In the genomic region with DNA sequence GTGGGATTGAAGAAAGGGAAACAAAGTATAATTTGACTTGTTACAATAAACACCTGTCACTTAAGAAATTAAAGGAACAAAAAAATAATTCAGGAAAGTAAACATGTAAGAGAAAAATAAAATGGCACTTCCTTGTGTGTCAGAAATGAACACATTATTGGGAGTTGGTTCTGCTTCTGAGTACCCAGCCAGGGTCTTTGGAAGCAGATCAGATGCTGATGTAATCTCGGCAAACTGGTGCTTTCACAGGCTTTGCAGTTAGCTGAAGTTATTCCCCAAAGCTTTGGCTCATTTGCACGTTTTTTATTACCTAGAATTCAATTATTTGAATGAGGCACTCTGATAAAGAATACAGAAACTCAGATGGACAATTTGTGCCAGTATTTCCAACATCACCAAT, we compare ENCODE assay signal across 23 cellular contexts. TPM values are rescaled to one million over a fixed set of nuclear protein-coding genes. Genes with fewer than 3 reads are reported as not detected.
"Had no signal": no experiment of that assay in that cellular context is flagged by ENCODE, and none has a peak within 500 bp of the region (broad histone marks: within the 10 kb centered on the region; RNA-seq: fewer than 3 reads in every experiment).

No MANE protein-coding gene starts in this region.

- H3K27ac ChIP-seq: breast epithelium, gastroesophageal sphincter, heart left ventricle, ovary, right lobe of liver, testis had no signal

- H3K9me3 Mint-ChIP-seq: type B pancreatic cell had no signal

- H3K4me1 Mint-ChIP-seq: activated B cell treated with CpG ODN at 0.5 μM for 24 hours; activated naive CD4-positive, alpha-beta T cell treated with anti-CD3 and anti-CD28 coated beads, Interleukin-2, amount 10 ng/mL, durations not matched to agents 7 days and 5 days; activated naive CD8-positive, alpha-beta T cell treated with anti-CD3 and anti-CD28 coated beads, Interleukin-2, amount 50 U/mL, for 24 hours; natural killer cell; stimulated activated effector memory CD8-positive, alpha-beta T cell treated with anti-CD3 and anti-CD28 coated beads, Interleukin-12 subunit alpha, Interleukin-12 subunit beta, amount 100 ng/mL, for 72 hours had no signal

- H3K27ac Mint-ChIP-seq: activated B cell treated with CpG ODN at 0.5 μM for 24 hours; activated CD8-positive, alpha-beta T cell treated with anti-CD3 and anti-CD28 coated beads, Interleukin-2, amount 10 ng/mL, durations not matched to agents 7 days and 5 days; activated naive CD4-positive, alpha-beta T cell treated with anti-CD3 and anti-CD28 coated beads, Interleukin-2, amount 10 ng/mL, durations not matched to agents 7 days and 5 days; activated naive CD8-positive, alpha-beta T cell treated with anti-CD3 and anti-CD28 coated beads, Interleukin-2, amount 50 U/mL, for 24 hours; activated T-cell treated with anti-CD3 and anti-CD28 coated beads, Interleukin-2, amount 50 U/mL, for 24 hours; natural killer cell; stimulated activated effector memory CD8-positive, alpha-beta T cell treated with anti-CD3 and anti-CD28 coated beads, Interleukin-12 subunit alpha, Interleukin-12 subunit beta, amount 100 ng/mL, for 72 hours; type B pancreatic cell had no signal

- H3K4me3 Mint-ChIP-seq: activated B cell treated with CpG ODN at 0.5 μM for 24 hours; activated CD8-positive, alpha-beta T cell treated with anti-CD3 and anti-CD28 coated beads, Interleukin-2, amount 10 ng/mL, durations not matched to agents 7 days and 5 days; activated naive CD4-positive, alpha-beta T cell treated with anti-CD3 and anti-CD28 coated beads, Interleukin-2, amount 10 ng/mL, durations not matched to agents 7 days and 5 days; activated naive CD8-positive, alpha-beta T cell treated with anti-CD3 and anti-CD28 coated beads, Interleukin-2, amount 50 U/mL, for 24 hours; activated T-cell treated with anti-CD3 and anti-CD28 coated beads, Interleukin-2, amount 50 U/mL, for 24 hours; natural killer cell; stimulated activated effector memory CD8-positive, alpha-beta T cell treated with anti-CD3 and anti-CD28 coated beads, Interleukin-12 subunit alpha, Interleukin-12 subunit beta, amount 100 ng/mL, for 72 hours; type B pancreatic cell had no signal

- H3K9me3 ChIP-seq: breast epithelium, gastroesophageal sphincter, ovary, right lobe of liver, testis had no signal

- H3K36me3 Mint-ChIP-seq: activated naive CD4-positive, alpha-beta T cell treated with anti-CD3 and anti-CD28 coated beads, Interleukin-2, amount 10 ng/mL, durations not matched to agents 7 days and 5 days; stimulated activated effector memory CD8-positive, alpha-beta T cell treated with anti-CD3 and anti-CD28 coated beads, Interleukin-12 subunit alpha, Interleukin-12 subunit beta, amount 100 ng/mL, for 72 hours; type B pancreatic cell had no signal

- H3K4me3 ChIP-seq: breast epithelium, gastroesophageal sphincter, heart left ventricle, lung, ovary, right lobe of liver, smooth muscle cell, testis had no signal

- H3K27me3 ChIP-seq: breast epithelium, gastroesophageal sphincter, heart left ventricle, ovary, right lobe of liver, testis had no signal

- H3K36me3 ChIP-seq: breast epithelium, gastroesophageal sphincter, heart left ventricle, ovary, right lobe of liver had no signal

- DNase-seq: activated B cell treated with CpG ODN at 0.5 μM for 24 hours; activated CD4-positive, alpha-beta T cell treated with anti-CD3 and anti-CD28 coated beads for 48 hours; activated CD8-positive, alpha-beta T cell treated with anti-CD3 and anti-CD28 coated beads, Interleukin-2, amount 10 ng/mL, durations not matched to agents 7 days and 5 days; activated naive CD4-positive, alpha-beta T cell treated with anti-CD3 and anti-CD28 coated beads, Interleukin-2, amount 10 ng/mL, durations not matched to agents 7 days and 5 days; activated naive CD8-positive, alpha-beta T cell treated with anti-CD3 and anti-CD28 coated beads, Interleukin-2, amount 50 U/mL, for 24 hours; activated T-cell treated with anti-CD3 and anti-CD28 coated beads, Interleukin-2, amount 50 U/mL, for 24 hours; aorta; effector CD4-positive, alpha-beta T cell; heart left ventricle; kidney; natural killer cell; ovary; right lobe of liver; stimulated activated CD4-positive, alpha-beta T cell treated with anti-CD3 and anti-CD28 coated beads, Interleukin-4, amount 100 ng/mL, for 24 hours; testis had no signal

- H3K27me3 Mint-ChIP-seq: activated B cell treated with CpG ODN at 0.5 μM for 24 hours; activated naive CD4-positive, alpha-beta T cell treated with anti-CD3 and anti-CD28 coated beads, Interleukin-2, amount 10 ng/mL, durations not matched to agents 7 days and 5 days; activated naive CD8-positive, alpha-beta T cell treated with anti-CD3 and anti-CD28 coated beads, Interleukin-2, amount 50 U/mL, for 24 hours; activated T-cell treated with anti-CD3 and anti-CD28 coated beads, Interleukin-2, amount 50 U/mL, for 24 hours had no signal

RNA-seq across cellular contexts. Expression of a gene that starts 10.9 kb away (rescaled TPM):
- total RNA-seq: activated B cell treated with CpG ODN at 0.5 μM for 24 hours; activated CD8-positive, alpha-beta T cell treated with anti-CD3 and anti-CD28 coated beads, Interleukin-2, amount 10 ng/mL, durations not matched to agents 7 days and 5 days; aorta; breast epithelium; gastroesophageal sphincter; kidney; left lobe of liver; natural killer cell; ovary; pulmonary artery endothelial cell; right lobe of liver had no signal
